24 cellular contexts compared by ENCODE assay signal in the genomic region with DNA sequence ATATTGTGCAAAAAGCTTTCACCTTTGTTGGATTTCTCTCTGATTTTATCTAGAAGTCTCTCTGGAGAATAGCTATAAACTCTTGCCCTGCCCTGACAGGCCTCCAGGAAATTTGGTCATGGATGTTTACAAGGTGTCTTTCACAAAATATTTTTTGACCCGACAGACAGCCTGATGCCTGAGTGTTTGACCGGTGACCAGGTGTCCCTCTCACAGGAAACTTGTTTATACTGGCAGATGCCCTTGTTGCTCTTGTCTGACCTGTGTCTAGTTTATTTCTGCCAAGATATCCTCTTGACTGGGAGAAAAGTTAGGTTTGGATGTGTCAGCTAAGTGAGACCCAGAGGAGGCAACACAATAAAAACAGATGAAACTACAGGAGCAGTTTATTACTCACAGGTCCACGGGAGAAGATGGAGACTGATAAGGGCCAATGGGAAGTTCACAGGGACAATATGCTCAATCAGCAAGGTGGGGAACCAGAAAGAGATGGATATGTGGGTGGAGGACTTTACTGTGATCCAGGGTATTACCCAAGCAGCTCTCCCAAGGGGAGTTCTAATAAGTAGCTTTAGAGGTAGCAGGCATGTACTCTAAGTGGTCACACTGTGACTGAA.
"Had no signal": no experiment of that assay in that cellular context is flagged by ENCODE, and none has a peak within 500 bp of the region (broad histone marks: within the 10 kb centered on the region; RNA-seq: fewer than 3 reads in every experiment).

No MANE protein-coding gene starts in this region.

- H3K4me3 ChIP-seq: gastrocnemius medialis, heart left ventricle, hepatocyte, left ventricle myocardium inferior, lung, prostate gland, right atrium auricular region, sigmoid colon, testis, tibial artery had no signal

- ATAC-seq: effector memory CD8-positive, alpha-beta T cell; esophagus mucosa; gastrocnemius medialis; heart left ventricle; left cardiac atrium; naive thymus-derived CD4-positive, alpha-beta T cell; stimulated activated memory B cell treated with anti-CD40 and anti-IgM and Interleukin-4, amounts not matched to agents 10 μg/mL and 1 μg/mL and 100 μg/mL, for 72 hours; stimulated activated naive CD8-positive, alpha-beta T cell treated with anti-CD3 and anti-CD28 coated beads, Interleukin-15, Interleukin-2, amounts not matched to agents 100 U/mL and 50 U/mL, for 24 hours had no signal

- H3K36me3 ChIP-seq: gastrocnemius medialis, heart left ventricle, left ventricle myocardium inferior, prostate gland, right atrium auricular region, sigmoid colon, tibial artery had no signal

- H3K4me1 ChIP-seq: gastrocnemius medialis, heart left ventricle, left ventricle myocardium inferior, prostate gland, right atrium auricular region, sigmoid colon, testis, tibial artery had no signal

- DNase-seq: cortex of kidney; effector memory CD8-positive, alpha-beta T cell; foreskin fibroblast; gastrocnemius medialis; heart left ventricle; kidney; left cardiac atrium; left ventricle myocardium inferior; mesendoderm; midbrain; naive thymus-derived CD4-positive, alpha-beta T cell; nucleus accumbens; sigmoid colon; stimulated activated CD4-positive, alpha-beta T cell treated with anti-CD3 and anti-CD28 coated beads, Interleukin-4, amount 100 ng/mL, for 4 hours; stimulated activated naive CD8-positive, alpha-beta T cell treated with anti-CD3 and anti-CD28 coated beads, Interleukin-15, Interleukin-2, amounts not matched to agents 100 U/mL and 50 U/mL, for 24 hours; substantia nigra; testis; tibial artery had no signal

- H3K27me3 ChIP-seq: gastrocnemius medialis, heart left ventricle, hepatocyte, right atrium auricular region, sigmoid colon, testis, tibial artery had no signal

- H3K9me3 ChIP-seq: gastrocnemius medialis, heart left ventricle, prostate gland, right atrium auricular region, sigmoid colon, testis, tibial artery had no signal

- H3K27ac ChIP-seq: gastrocnemius medialis, heart left ventricle, hepatocyte, left ventricle myocardium inferior, prostate gland, right atrium auricular region, sigmoid colon, testis, tibial artery had no signal
